ENCODE assay signal across 8 cellular contexts in genomic region chr19:40750035-40750284, GRCh38. TPM values are rescaled to one million over a fixed set of nuclear protein-coding genes. Genes with fewer than 3 reads are reported as not detected.
A peak's percentile ranks its signal among the peaks of the same experiment; 100 is the strongest.
DNase-seq lines count a peak whose midpoint lies in the region; TF ChIP-seq lines count a peak whose summit lies in the region.

No MANE protein-coding gene starts in this region.

- H3K4me3 ChIP-seq in DOHH2 (ENCODE audit: low read length) = peak overlapping the region; percentile 96
- H3K4me3 ChIP-seq in esophagus squamous epithelium = peak overlapping the region; percentile 38 to 86 (median 67)
- H3K4me3 ChIP-seq in trophoblast cell (ENCODE audit: low read depth, low read length) = peak overlapping the region; percentile 54
- H3K4me3 ChIP-seq in lower leg skin (ENCODE audit: low read depth, poor library complexity, severe bottlenecking) = no peak overlapping the region

- peaks cover 15% of the 10 kb centered on the region for H4K20me1 ChIP-seq in DOHH2 (ENCODE audit: control insufficient read depth, insufficient read depth, low read depth, low read length)

- H3K9me3 ChIP-seq in DOHH2 (ENCODE audit: control insufficient read depth, insufficient read depth, low read length) = no peaks in the 10 kb centered on the region
- no peaks in the 10 kb centered on the region for H3K9me3 ChIP-seq in esophagus squamous epithelium
- no peaks in the 10 kb centered on the region for H3K9me3 ChIP-seq in trophoblast cell (ENCODE audit: insufficient read depth, low read depth, low read length)

- CTCF ChIA-PET in RWPE1 (lab: Yijun Ruan, JAX) (interaction anchor here (0.7 kb wide), 1 partner anchor 8 kb away, joined by 6 read pairs; no protein-coding TSS in a partner anchor), GM10248 (lab: Yijun Ruan, JAX) (interaction anchor here (1.0 to 1.3 kb wide), 3 partner anchors 26 to 87 kb away, joined by 4 to 7 read pairs (median 5); no protein-coding TSS in a partner anchor)

- intact Hi-C loops in esophagus squamous epithelium (cut with DNase I) = no loop called here
- intact Hi-C loops in lower leg skin (cut with DNase I; ENCODE audit: low total_unique reads) = no loop called here

- H3K27ac ChIP-seq in DOHH2 (ENCODE audit: low read depth, low read length) (peak overlapping the region; percentile 81), RWPE1 (peak overlapping the region; percentile 95), esophagus squamous epithelium (peak overlapping the region; percentile 91 to 98 (median 96)), trophoblast cell (ENCODE audit: low read depth, low read length) (peak overlapping the region; percentile 75)

- WGBS in esophagus squamous epithelium, 2 donors = 2% methylated on average over 8 of the region's 8 CpGs
- no CpG with 5 or more reads among the region's 8 CpGs for WGBS in trophoblast cell (ENCODE audit: extremely low coverage, insufficient coverage, insufficient read length)
- WGBS in lower leg skin, 2 donors = 1 to 5% methylated on average over 8 of the region's 8 CpGs

- H3K79me1 ChIP-seq in trophoblast cell (ENCODE audit: low read length) = peaks cover 32% of the 10 kb centered on the region

- peak overlapping the region; percentile 58 for H2AFZ ChIP-seq in trophoblast cell (ENCODE audit: insufficient read depth, low read length, poor library complexity)

- TF ChIP-seq POLR2A in esophagus squamous epithelium (IDR thresholded peaks at IDR 0.05) (no peak), lower leg skin (IDR thresholded peaks at IDR 0.05) (no peak)

- H3K4ac ChIP-seq in trophoblast cell (ENCODE audit: low read depth, low read length) = peak overlapping the region; percentile 92

- peak overlapping the region; percentile 84 for H3K14ac ChIP-seq in trophoblast cell (ENCODE audit: low read length)

- POLR2A ChIA-PET in RWPE1 (lab: Yijun Ruan, JAX; ENCODE audit: low non-redundant PET) = interaction anchor here (0.5 to 1.0 kb wide), 2 partner anchors 19 to 31 kb away, joined by 4 to 7 read pairs; no protein-coding TSS in a partner anchor
- POLR2A ChIA-PET in GM10248 (lab: Yijun Ruan, JAX) = interaction anchor here (0.8 to 1.5 kb wide), 4 partner anchors 16 to 59 kb away, joined by 4 to 21 read pairs (median 6); partner anchors contain the start of genes EGLN2, NUMBL and RAB4B

- peak overlapping the region; percentile 83 for H4K12ac ChIP-seq in trophoblast cell (ENCODE audit: low read depth, low read length)

- H3K9ac ChIP-seq in trophoblast cell (ENCODE audit: low read length) = peak overlapping the region; percentile 67

- peak overlapping the region; percentile 98 for H4K91ac ChIP-seq in trophoblast cell (ENCODE audit: low read depth, low read length)

- H3F3A ChIP-seq in DOHH2 (ENCODE audit: control insufficient read depth, insufficient read depth) = no peaks in the 10 kb centered on the region

- peak overlapping the region; percentile 30 for H2BK12ac ChIP-seq in trophoblast cell (ENCODE audit: low read length)

- H3K4me1 ChIP-seq in DOHH2 (ENCODE audit: control insufficient read depth, low read length) (peaks cover 43% of the 10 kb centered on the region), esophagus squamous epithelium (peaks cover 16 to 65% (median 44%) of the 10 kb centered on the region in 3 donors), trophoblast cell (ENCODE audit: control insufficient read depth in 1 of 2, insufficient read depth in 2 of 2, low read length in 2 of 2) (peaks cover 30 to 32% of the 10 kb centered on the region in 2 experiments)

- DNase-seq in RWPE1 (ENCODE audit: low spot score) = no peak
- no peak for DNase-seq in esophagus squamous epithelium (lab: John Stamatoyannopoulos, UW)
- DNase-seq in trophoblast cell = peak in 1 of 2 donors; percentile 40
- no peak for DNase-seq in GM10248 (ENCODE audit: extremely low spot score)
- no peak for DNase-seq in NCI-H69 (lab: John Stamatoyannopoulos, UW)
- no peak for DNase-seq in NOMO-1 (lab: John Stamatoyannopoulos, UW; ENCODE audit: unreplicated experiment in 2 of 2)
- DNase-seq in lower leg skin (ENCODE audit: low spot score in 2 of 2) = no peak

- H3K27me3 ChIP-seq in DOHH2 (ENCODE audit: control insufficient read depth, low read length) (no peaks in the 10 kb centered on the region), esophagus squamous epithelium (no peaks in the 10 kb centered on the region), trophoblast cell (ENCODE audit: insufficient read depth, low read length) (no peaks in the 10 kb centered on the region)

- H3K18ac ChIP-seq in trophoblast cell (ENCODE audit: low read length) = peak overlapping the region; percentile 83

- H3K9me2 ChIP-seq in DOHH2 (replicated peaks; ENCODE audit: control insufficient read depth, low read length) = no peaks in the 10 kb centered on the region

- H2BK5ac ChIP-seq in trophoblast cell (ENCODE audit: low read depth, low read length, poor library complexity) = peak overlapping the region; percentile 92

- no peak overlapping the region for H3K23ac ChIP-seq in trophoblast cell (ENCODE audit: low read length)

- H3K36me3 ChIP-seq in DOHH2 (ENCODE audit: control insufficient read depth, low read length) = peaks cover 43% of the 10 kb centered on the region
- H3K36me3 ChIP-seq in esophagus squamous epithelium = peaks cover 0 to 10% (median 0%) of the 10 kb centered on the region in 3 donors
- H3K36me3 ChIP-seq in trophoblast cell (ENCODE audit: control insufficient read depth in 1 of 2, insufficient read depth in 2 of 2, low read length in 2 of 2) = peaks cover 0 to 3% of the 10 kb centered on the region in 2 experiments

- H2AK5ac ChIP-seq in trophoblast cell (ENCODE audit: low read length) = peak overlapping the region; percentile 93

- H2BK120ac ChIP-seq in trophoblast cell (ENCODE audit: insufficient read depth, low read length, poor library complexity) = peak overlapping the region; percentile 90

- peak overlapping the region; percentile 98 for H4K8ac ChIP-seq in trophoblast cell (ENCODE audit: low read depth, low read length)

- no peak for TF ChIP-seq CTCF in DOHH2 (IDR thresholded peaks at IDR 0.05; ENCODE audit: low read depth, low read length, poor library complexity, severe bottlenecking)
- TF ChIP-seq CTCF in RWPE1 (conservative IDR thresholded peaks at IDR 0.05; ENCODE audit: low read depth) = no peak
- no peak for TF ChIP-seq CTCF in esophagus squamous epithelium (IDR thresholded peaks at IDR 0.05)
- no peak for TF ChIP-seq CTCF in GM10248 (IDR thresholded peaks at IDR 0.05; ENCODE audit: control extremely low read depth, extremely low read depth, low read depth, missing control alignments)
- TF ChIP-seq CTCF in lower leg skin (IDR thresholded peaks at IDR 0.05) = no peak

- peak overlapping the region; percentile 93 for H3K4me2 ChIP-seq in DOHH2 (ENCODE audit: low read length)
- peak overlapping the region; percentile 68 for H3K4me2 ChIP-seq in trophoblast cell (ENCODE audit: low read length)

- peaks cover 64% of the 10 kb centered on the region for H3K79me2 ChIP-seq in DOHH2 (ENCODE audit: control insufficient read depth, low read length)
- peaks cover 26% of the 10 kb centered on the region for H3K79me2 ChIP-seq in trophoblast cell (ENCODE audit: control insufficient read depth, insufficient read depth, low read length, poor library complexity)

RNA-seq across cellular contexts. Expression of gene ACTMAP, which starts 0.3 kb away (rescaled TPM):
- total RNA-seq in esophagus squamous epithelium (1 to 10 TPM; 2.1 to 2.8 (median 2.4) TPM), lower leg skin (1 to 10 TPM; 4.1 to 8.5 (median 4.6) TPM)
- 7.5 and 8.6 TPM in 2 replicates for polyA plus RNA-seq in trophoblast cell (2013)

RNA-seq across cellular contexts. Expression of gene SNRPA, which starts 1.0 kb away (rescaled TPM):
- total RNA-seq in esophagus squamous epithelium = 10 to 100 TPM; 45.0 to 79.5 (median 51.0) TPM
- polyA plus RNA-seq in trophoblast cell (2013) = 159 and 164 TPM in 2 replicates
- total RNA-seq in lower leg skin = 10 to 100 TPM; 18.0 to 52.4 (median 44.9) TPM

RNA-seq across cellular contexts. Expression of gene MIA, which starts 25.4 kb away (rescaled TPM):
- total RNA-seq in esophagus squamous epithelium (1 to 10 TPM in 1 of 4 donors, not detected in 3; 3.7 TPM), lower leg skin (10 to 100 TPM; 10.4 to 17.0 (median 12.9) TPM)
- polyA plus RNA-seq in trophoblast cell (2013) = 2.0 and 2.1 TPM in 2 replicates

RNA-seq across cellular contexts. Expression of gene RAB4B, which starts 28.1 kb away (rescaled TPM):
- total RNA-seq in esophagus squamous epithelium (10 to 100 TPM; 15.2 to 37.0 (median 20.5) TPM), lower leg skin (10 to 100 TPM; 18.7 to 22.8 (median 19.7) TPM)
- 16.0 and 16.2 TPM in 2 replicates for polyA plus RNA-seq in trophoblast cell (2013)

RNA-seq across cellular contexts. Expression of gene ITPKC, which starts 33.0 kb away (rescaled TPM):
- 100 to 1,000 TPM in 2 of 4 donors, 10 to 100 TPM in 2; 58.5 to 127 (median 95.7) TPM for total RNA-seq in esophagus squamous epithelium
- 13.1 and 13.5 TPM in 2 replicates for polyA plus RNA-seq in trophoblast cell (2013)
- 100 to 1,000 TPM in 1 of 4 donors, 10 to 100 TPM in 3; 83.1 to 104 (median 93.6) TPM for total RNA-seq in lower leg skin
